ENCODE assay signal across 16 cellular contexts in genomic region chr14:101788016-101788695, GRCh38.
"Had no signal": no experiment of that assay in that cellular context is flagged by ENCODE, and none has a peak within 500 bp of the region (broad histone marks: within the 10 kb centered on the region; RNA-seq: fewer than 3 reads in every experiment).

No MANE protein-coding gene starts in this region.

- DNase-seq: activated CD4-positive, alpha-beta T cell treated with anti-CD3 and anti-CD28 coated beads, Interleukin-2, amount 10 ng/mL, durations not matched to agents 7 days and 5 days; activated CD4-positive, CD25-positive, alpha-beta regulatory T cell; activated CD8-positive, alpha-beta memory T cell treated with anti-CD3 and anti-CD28 coated beads for 24 hours; activated naive CD4-positive, alpha-beta T cell treated with anti-CD3 and anti-CD28 coated beads, Interleukin-2, amount 10 ng/mL, durations not matched to agents 7 days and 5 days; central memory CD4-positive, alpha-beta T cell; erythroblast; foreskin keratinocyte; heart left ventricle; left lung; upper lobe of right lung had no signal

- H3K9me3 ChIP-seq: heart left ventricle, left lung, right atrium auricular region, suprapubic skin, upper lobe of right lung had no signal

- H3K27me3 ChIP-seq: foreskin keratinocyte, heart left ventricle, left lung, right atrium auricular region, suprapubic skin, upper lobe of right lung had no signal

- H3K4me1 ChIP-seq: foreskin keratinocyte had no signal

- ATAC-seq: activated T-helper 17 cell treated with anti-CD3 and anti-CD28 coated beads, Interleukin-2, amount 50 U/mL, for 72 hours; foreskin keratinocyte; left lung; natural killer cell treated with Interleukin-12 subunit alpha and Interleukin-12 subunit beta and Interleukin-15 and Interleukin-18, amount 100 ng/mL, for 72 hours; stimulated activated effector memory CD8-positive, alpha-beta T cell treated with anti-CD3 and anti-CD28 coated beads, Interleukin-12 subunit alpha, Interleukin-12 subunit beta, amount 100 ng/mL, for 72 hours; upper lobe of right lung had no signal

- H3K36me3 ChIP-seq: left lung, right atrium auricular region, suprapubic skin had no signal

- H3K4me3 ChIP-seq: heart left ventricle, left lung, right atrium auricular region, skin epidermis, suprapubic skin, upper lobe of right lung had no signal

- H3K27ac ChIP-seq: foreskin keratinocyte, left lung, right atrium auricular region, skin epidermis, suprapubic skin, upper lobe of right lung had no signal
